ENCODE assay signal across 1 cellular context in the genomic region with DNA sequence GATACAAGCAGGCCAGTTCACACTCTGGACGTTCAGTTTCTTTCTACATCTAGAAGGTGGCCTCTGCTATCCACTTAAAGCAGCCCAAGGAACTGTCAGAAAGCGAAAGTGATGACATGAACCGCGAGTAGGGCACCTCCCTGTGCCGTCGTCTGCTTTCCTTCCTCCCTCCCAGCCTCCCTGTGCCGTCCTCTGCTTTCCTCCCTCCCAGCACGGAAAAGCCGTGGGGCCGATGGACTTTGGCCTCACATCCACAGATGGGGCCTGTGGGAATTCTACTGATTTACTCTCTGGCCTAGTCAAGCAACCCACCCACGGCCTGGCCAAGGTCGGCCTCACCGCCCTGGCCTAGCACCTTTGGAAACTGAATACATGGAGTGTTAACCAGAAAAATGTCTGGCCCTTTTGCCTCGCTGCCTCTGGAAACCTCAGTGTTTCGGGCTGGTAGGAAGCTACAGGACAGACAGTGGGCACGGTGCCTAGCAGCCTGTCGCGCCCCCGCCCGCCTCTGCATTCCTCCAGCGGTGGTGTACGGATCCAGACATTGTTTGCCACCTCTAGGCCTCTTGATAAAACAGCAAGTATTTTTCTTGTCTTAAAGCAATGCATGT.
TF ChIP-seq lines count a peak whose summit lies in the region.

No MANE protein-coding gene starts in this region.

TF ChIP-seq in HepG2, 621 proteins besides CTCF, POLR2A, EP300 and RAD21 (continued from another document and continues in another):
- TF ChIP-seq, protein P1, sequence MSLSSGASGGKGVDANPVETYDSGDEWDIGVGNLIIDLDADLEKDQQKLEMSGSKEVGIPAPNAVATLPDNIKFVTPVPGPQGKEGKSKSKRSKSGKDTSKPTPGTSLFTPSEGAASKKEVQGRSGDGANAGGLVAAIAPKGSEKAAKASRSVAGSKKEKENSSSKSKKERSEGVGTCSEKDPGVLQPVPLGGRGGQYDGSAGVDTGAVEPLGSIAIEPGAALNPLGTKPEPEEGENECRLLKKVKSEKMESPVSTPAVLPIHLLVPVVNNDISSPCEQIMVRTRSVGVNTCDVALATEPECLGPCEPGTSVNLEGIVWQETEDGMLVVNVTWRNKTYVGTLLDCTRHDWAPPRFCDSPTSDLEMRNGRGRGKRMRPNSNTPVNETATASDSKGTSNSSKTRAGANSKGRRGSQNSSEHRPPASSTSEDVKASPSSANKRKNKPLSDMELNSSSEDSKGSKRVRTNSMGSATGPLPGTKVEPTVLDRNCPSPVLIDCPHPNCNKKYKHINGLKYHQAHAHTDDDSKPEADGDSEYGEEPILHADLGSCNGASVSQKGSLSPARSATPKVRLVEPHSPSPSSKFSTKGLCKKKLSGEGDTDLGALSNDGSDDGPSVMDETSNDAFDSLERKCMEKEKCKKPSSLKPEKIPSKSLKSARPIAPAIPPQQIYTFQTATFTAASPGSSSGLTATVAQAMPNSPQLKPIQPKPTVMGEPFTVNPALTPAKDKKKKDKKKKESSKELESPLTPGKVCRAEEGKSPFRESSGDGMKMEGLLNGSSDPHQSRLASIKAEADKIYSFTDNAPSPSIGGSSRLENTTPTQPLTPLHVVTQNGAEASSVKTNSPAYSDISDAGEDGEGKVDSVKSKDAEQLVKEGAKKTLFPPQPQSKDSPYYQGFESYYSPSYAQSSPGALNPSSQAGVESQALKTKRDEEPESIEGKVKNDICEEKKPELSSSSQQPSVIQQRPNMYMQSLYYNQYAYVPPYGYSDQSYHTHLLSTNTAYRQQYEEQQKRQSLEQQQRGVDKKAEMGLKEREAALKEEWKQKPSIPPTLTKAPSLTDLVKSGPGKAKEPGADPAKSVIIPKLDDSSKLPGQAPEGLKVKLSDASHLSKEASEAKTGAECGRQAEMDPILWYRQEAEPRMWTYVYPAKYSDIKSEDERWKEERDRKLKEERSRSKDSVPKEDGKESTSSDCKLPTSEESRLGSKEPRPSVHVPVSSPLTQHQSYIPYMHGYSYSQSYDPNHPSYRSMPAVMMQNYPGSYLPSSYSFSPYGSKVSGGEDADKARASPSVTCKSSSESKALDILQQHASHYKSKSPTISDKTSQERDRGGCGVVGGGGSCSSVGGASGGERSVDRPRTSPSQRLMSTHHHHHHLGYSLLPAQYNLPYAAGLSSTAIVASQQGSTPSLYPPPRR (CRISPR knock-in tag; IDR thresholded peaks at IDR 0.05; ENCODE audit: borderline replicate concordance): peak; percentile 60; the same call in 1 of the 2 replicates
- peak; percentile 76 for TF ChIP-seq DR1 (CRISPR knock-in tag; IDR thresholded peaks at IDR 0.05)
- peak; percentile 72 for TF ChIP-seq ZSCAN25 (CRISPR knock-in tag; IDR thresholded peaks at IDR 0.05)
- TF ChIP-seq ZHX1 (CRISPR knock-in tag; IDR thresholded peaks at IDR 0.05; ENCODE audit: low read depth): peak; percentile 75; the same call in 1 of the 2 replicates
- TF ChIP-seq, protein P2, sequence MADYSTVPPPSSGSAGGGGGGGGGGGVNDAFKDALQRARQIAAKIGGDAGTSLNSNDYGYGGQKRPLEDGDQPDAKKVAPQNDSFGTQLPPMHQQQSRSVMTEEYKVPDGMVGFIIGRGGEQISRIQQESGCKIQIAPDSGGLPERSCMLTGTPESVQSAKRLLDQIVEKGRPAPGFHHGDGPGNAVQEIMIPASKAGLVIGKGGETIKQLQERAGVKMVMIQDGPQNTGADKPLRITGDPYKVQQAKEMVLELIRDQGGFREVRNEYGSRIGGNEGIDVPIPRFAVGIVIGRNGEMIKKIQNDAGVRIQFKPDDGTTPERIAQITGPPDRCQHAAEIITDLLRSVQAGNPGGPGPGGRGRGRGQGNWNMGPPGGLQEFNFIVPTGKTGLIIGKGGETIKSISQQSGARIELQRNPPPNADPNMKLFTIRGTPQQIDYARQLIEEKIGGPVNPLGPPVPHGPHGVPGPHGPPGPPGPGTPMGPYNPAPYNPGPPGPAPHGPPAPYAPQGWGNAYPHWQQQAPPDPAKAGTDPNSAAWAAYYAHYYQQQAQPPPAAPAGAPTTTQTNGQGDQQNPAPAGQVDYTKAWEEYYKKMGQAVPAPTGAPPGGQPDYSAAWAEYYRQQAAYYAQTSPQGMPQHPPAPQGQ (CRISPR knock-in tag; IDR thresholded peaks at IDR 0.05; ENCODE audit: borderline replicate concordance): no peak
- 0 out of 2 replicates have a peak, but pooled peaks have one; percentile 29 for TF ChIP-seq ZBTB33 (CRISPR knock-in tag; IDR thresholded peaks at IDR 0.05)
- TF ChIP-seq MTA1 (CRISPR knock-in tag; IDR thresholded peaks at IDR 0.05; ENCODE audit: borderline replicate concordance): peak; percentile 97
- TF ChIP-seq ZNF331 (CRISPR knock-in tag; IDR thresholded peaks at IDR 0.05): peak; percentile 19; the same call in 1 of the 2 replicates
- peak; percentile 72 for TF ChIP-seq FOXC1 (CRISPR knock-in tag; IDR thresholded peaks at IDR 0.05; ENCODE audit: borderline replicate concordance)
- TF ChIP-seq ZNF619 (CRISPR knock-in tag; IDR thresholded peaks at IDR 0.05): peak; percentile 73; the same call in 1 of the 2 replicates
- peak; percentile 34; the same call in 1 of the 2 replicates for TF ChIP-seq ZNF766 (CRISPR knock-in tag; IDR thresholded peaks at IDR 0.05; ENCODE audit: borderline replicate concordance)
- TF ChIP-seq RBFOX2 (IDR thresholded peaks at IDR 0.05; ENCODE audit: low read depth, low read length): peak; percentile 55
- TF ChIP-seq ZNF205 (CRISPR knock-in tag; IDR thresholded peaks at IDR 0.05): peak; percentile 46; the same call in 1 of the 2 replicates
- TF ChIP-seq NFYC (CRISPR knock-in tag; IDR thresholded peaks at IDR 0.05): no peak
- TF ChIP-seq, protein P3, sequence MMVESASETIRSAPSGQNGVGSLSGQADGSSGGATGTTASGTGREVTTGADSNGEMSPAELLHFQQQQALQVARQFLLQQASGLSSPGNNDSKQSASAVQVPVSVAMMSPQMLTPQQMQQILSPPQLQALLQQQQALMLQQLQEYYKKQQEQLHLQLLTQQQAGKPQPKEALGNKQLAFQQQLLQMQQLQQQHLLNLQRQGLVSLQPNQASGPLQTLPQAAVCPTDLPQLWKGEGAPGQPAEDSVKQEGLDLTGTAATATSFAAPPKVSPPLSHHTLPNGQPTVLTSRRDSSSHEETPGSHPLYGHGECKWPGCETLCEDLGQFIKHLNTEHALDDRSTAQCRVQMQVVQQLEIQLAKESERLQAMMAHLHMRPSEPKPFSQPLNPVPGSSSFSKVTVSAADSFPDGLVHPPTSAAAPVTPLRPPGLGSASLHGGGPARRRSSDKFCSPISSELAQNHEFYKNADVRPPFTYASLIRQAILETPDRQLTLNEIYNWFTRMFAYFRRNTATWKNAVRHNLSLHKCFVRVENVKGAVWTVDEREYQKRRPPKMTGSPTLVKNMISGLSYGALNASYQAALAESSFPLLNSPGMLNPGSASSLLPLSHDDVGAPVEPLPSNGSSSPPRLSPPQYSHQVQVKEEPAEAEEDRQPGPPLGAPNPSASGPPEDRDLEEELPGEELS (CRISPR knock-in tag; IDR thresholded peaks at IDR 0.05): 0 out of 2 replicates have a peak, but pooled peaks have one; percentile 13
- TF ChIP-seq NFKBIZ (CRISPR knock-in tag; IDR thresholded peaks at IDR 0.05): 0 out of 2 replicates have a peak, but pooled peaks have one; percentile 66
- TF ChIP-seq NFKB2 (CRISPR knock-in tag; IDR thresholded peaks at IDR 0.05; ENCODE audit: borderline replicate concordance): peak; percentile 84
- peak; percentile 61; the same call in 1 of the 2 replicates for TF ChIP-seq HOXA3 (CRISPR knock-in tag; IDR thresholded peaks at IDR 0.05)
- peak; percentile 65; the same call in 1 of the 2 replicates for TF ChIP-seq TFAP4 (IDR thresholded peaks at IDR 0.05; ENCODE audit: borderline replicate concordance, low read depth)
- TF ChIP-seq ZNF234 (CRISPR knock-in tag; conservative IDR thresholded peaks at IDR 0.05): no peak
- peak; percentile 48 for TF ChIP-seq MXD4 (CRISPR knock-in tag; IDR thresholded peaks at IDR 0.05)
- 0 out of 2 replicates have a peak, but pooled peaks have one; percentile 58 for TF ChIP-seq ZNF12 (CRISPR knock-in tag; IDR thresholded peaks at IDR 0.05)
- no peak for TF ChIP-seq RFX3 (CRISPR knock-in tag; IDR thresholded peaks at IDR 0.05)
- peak; percentile 88 for TF ChIP-seq KDM2A (CRISPR knock-in tag; IDR thresholded peaks at IDR 0.05; ENCODE audit: borderline replicate concordance, low read depth)
- peak; percentile 47 for TF ChIP-seq GABPB1 (CRISPR knock-in tag; IDR thresholded peaks at IDR 0.05)
- TF ChIP-seq, protein P4, sequence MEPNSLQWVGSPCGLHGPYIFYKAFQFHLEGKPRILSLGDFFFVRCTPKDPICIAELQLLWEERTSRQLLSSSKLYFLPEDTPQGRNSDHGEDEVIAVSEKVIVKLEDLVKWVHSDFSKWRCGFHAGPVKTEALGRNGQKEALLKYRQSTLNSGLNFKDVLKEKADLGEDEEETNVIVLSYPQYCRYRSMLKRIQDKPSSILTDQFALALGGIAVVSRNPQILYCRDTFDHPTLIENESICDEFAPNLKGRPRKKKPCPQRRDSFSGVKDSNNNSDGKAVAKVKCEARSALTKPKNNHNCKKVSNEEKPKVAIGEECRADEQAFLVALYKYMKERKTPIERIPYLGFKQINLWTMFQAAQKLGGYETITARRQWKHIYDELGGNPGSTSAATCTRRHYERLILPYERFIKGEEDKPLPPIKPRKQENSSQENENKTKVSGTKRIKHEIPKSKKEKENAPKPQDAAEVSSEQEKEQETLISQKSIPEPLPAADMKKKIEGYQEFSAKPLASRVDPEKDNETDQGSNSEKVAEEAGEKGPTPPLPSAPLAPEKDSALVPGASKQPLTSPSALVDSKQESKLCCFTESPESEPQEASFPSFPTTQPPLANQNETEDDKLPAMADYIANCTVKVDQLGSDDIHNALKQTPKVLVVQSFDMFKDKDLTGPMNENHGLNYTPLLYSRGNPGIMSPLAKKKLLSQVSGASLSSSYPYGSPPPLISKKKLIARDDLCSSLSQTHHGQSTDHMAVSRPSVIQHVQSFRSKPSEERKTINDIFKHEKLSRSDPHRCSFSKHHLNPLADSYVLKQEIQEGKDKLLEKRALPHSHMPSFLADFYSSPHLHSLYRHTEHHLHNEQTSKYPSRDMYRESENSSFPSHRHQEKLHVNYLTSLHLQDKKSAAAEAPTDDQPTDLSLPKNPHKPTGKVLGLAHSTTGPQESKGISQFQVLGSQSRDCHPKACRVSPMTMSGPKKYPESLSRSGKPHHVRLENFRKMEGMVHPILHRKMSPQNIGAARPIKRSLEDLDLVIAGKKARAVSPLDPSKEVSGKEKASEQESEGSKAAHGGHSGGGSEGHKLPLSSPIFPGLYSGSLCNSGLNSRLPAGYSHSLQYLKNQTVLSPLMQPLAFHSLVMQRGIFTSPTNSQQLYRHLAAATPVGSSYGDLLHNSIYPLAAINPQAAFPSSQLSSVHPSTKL (CRISPR knock-in tag; IDR thresholded peaks at IDR 0.05): peak; percentile 87
- no peak for TF ChIP-seq TCF12 (IDR thresholded peaks at IDR 0.05)
- TF ChIP-seq TCF12 (CRISPR knock-in tag; IDR thresholded peaks at IDR 0.05): no peak
